9 cellular contexts compared by ENCODE assay signal in the genomic region with DNA sequence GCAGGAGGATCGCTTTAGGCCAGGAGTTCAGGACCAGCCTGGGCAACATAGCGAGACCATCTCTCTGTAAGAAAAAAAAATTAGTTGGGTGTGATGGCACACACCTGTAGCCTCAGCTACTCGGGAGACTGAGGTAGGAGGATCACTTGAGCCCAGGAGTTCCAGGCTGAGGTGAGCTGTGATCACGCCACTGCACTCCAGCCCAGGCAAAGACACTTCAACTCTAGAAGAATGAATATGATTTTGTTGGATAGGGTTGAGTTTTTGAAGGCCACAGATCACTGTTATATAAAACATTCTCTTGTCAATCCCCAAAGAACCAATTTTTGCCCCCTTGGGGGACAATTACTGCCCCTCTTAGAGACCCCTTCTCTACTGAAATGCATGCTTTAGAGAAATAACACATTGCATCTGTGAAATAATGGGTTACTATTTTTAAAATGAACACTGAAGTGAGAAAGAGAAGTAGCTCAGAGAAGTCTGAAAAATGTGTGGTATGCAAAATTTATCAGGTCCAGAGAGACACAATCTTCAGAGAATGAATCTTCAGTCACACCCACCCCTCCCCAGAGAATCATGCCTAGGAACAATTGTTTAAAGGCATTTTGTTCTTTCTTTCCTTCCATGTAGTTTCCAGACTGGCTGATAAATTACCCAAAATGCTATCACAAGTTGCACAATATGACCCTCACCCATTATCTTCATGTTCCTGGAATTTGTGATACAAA. TPM values are rescaled to one million over a fixed set of nuclear protein-coding genes. Genes with fewer than 3 reads are reported as not detected.
DNase-seq lines count a peak whose midpoint lies in the region; ATAC-seq and TF ChIP-seq lines count a peak whose summit lies in the region.
"Had no signal": no experiment of that assay in that cellular context is flagged by ENCODE, and none has a peak within 500 bp of the region (broad histone marks: within the 10 kb centered on the region; RNA-seq: fewer than 3 reads in every experiment).

No MANE protein-coding gene starts in this region.

- CTCF ChIA-PET in OCI-LY7 (lab: Charles Lee; ENCODE audit: unreplicated experiment) = interaction anchor here (0.6 to 1.9 kb wide), 4 partner anchors 26 to 172 kb away, joined by 3 to 12 read pairs (median 4); no protein-coding TSS in a partner anchor
- CTCF ChIA-PET in activated CD4-positive, alpha-beta memory T cell treated with anti-CD3 and anti-CD28 coated beads for 36 hours (lab: Charles Lee) = interaction anchor here (0.9 to 2.7 kb wide), 4 partner anchors 19 to 144 kb away, joined by 3 to 14 read pairs (median 4); no protein-coding TSS in a partner anchor

- H3K36me3 Mint-ChIP-seq in activated CD4-positive, alpha-beta memory T cell treated with anti-CD3 and anti-CD28 coated beads for 36 hours = no peaks in the 10 kb centered on the region

- no peak overlapping the region for H3K27ac Mint-ChIP-seq in activated CD4-positive, alpha-beta memory T cell treated with anti-CD3 and anti-CD28 coated beads for 36 hours

- peak overlapping the region; percentile 66 for H3K4me2 ChIP-seq in OCI-LY7 (ENCODE audit: low read length)

- TF ChIP-seq CTCF in OCI-LY7 (conservative IDR thresholded peaks at IDR 0.05; ENCODE audit: low read length) (no peak), foreskin fibroblast (IDR thresholded peaks at IDR 0.05; ENCODE audit: low read depth, low read length) (no peak)

- peak overlapping the region; percentile 56; the same call in 1 of the 2 replicates for H2AFZ ChIP-seq in OCI-LY7 (ENCODE audit: low read length)

- peak; percentile 38 for DNase-seq in CD1c-positive myeloid dendritic cell (ENCODE audit: extremely low spot score)
- peak; percentile 89 for DNase-seq in OCI-LY7 (ENCODE audit: low spot score)
- DNase-seq in SHP77 (lab: John Stamatoyannopoulos, UW) = no peak
- DNase-seq in activated CD4-positive, alpha-beta T cell treated with anti-CD3 and anti-CD28 coated beads, Interleukin-2, amount 50 U/mL, for 1 hour = no peak
- DNase-seq in activated CD4-positive, alpha-beta memory T cell treated with anti-CD3 and anti-CD28 coated beads for 36 hours = no peak
- no peak for DNase-seq in foreskin fibroblast
- DNase-seq: NCI-H2171 had no signal

- no TSS peak for BruUV-seq in OCI-LY7 (replicated peaks; lab: Mats Ljungman, UMichigan)

- no peaks in the 10 kb centered on the region for H3K79me2 ChIP-seq in OCI-LY7 (ENCODE audit: insufficient read depth, low read depth, low read length)

- peak overlapping the region; percentile 96 for H3K27ac ChIP-seq in OCI-LY7 (ENCODE audit: low read depth, low read length, poor library complexity, severe bottlenecking)

- no peaks in the 10 kb centered on the region for H3K27me3 Mint-ChIP-seq in activated CD4-positive, alpha-beta memory T cell treated with anti-CD3 and anti-CD28 coated beads for 36 hours

- H3K9me2 ChIP-seq in OCI-LY7 (ENCODE audit: insufficient read depth, low read length) = no peaks in the 10 kb centered on the region

- H3K4me1 Mint-ChIP-seq in activated CD4-positive, alpha-beta memory T cell treated with anti-CD3 and anti-CD28 coated beads for 36 hours (ENCODE audit: low read depth) = peaks cover 6% of the 10 kb centered on the region

- ATAC-seq in GM19372 (IDR thresholded peaks at IDR 0.05; ENCODE audit: low read depth, unreplicated experiment) (peak; percentile 78), HG02973 (IDR thresholded peaks at IDR 0.05; ENCODE audit: unreplicated experiment) (peak; percentile 88)

- H3K36me3 ChIP-seq in OCI-LY7 (ENCODE audit: insufficient read depth, low read length) = peaks cover 15% of the 10 kb centered on the region

- peak overlapping the region; percentile 45 for H3K4me3 ChIP-seq in OCI-LY7 (ENCODE audit: low read depth, low read length, poor library complexity, severe bottlenecking)
- H3K4me3 ChIP-seq in foreskin fibroblast (ENCODE audit: low read depth in 1 of 2, low read length in 2 of 2) = no peak overlapping the region

- H4K20me1 ChIP-seq in OCI-LY7 (ENCODE audit: insufficient read depth, low read length) = no peaks in the 10 kb centered on the region

- intact Hi-C loops in OCI-LY7 (cut with micrococcal nuclease; ENCODE audit: unreplicated experiment) = loop anchor here (1.0 to 2.0 kb wide), 2 partner anchors 14 to 39 kb away; no protein-coding TSS in a partner anchor
- intact Hi-C loops in activated CD4-positive, alpha-beta memory T cell treated with anti-CD3 and anti-CD28 coated beads for 36 hours (cut with micrococcal nuclease) = no loop called here

- H3K9me3 Mint-ChIP-seq in activated CD4-positive, alpha-beta memory T cell treated with anti-CD3 and anti-CD28 coated beads for 36 hours = peaks cover 5% of the 10 kb centered on the region

- H3K9me3 ChIP-seq in OCI-LY7 (ENCODE audit: low read length) = peaks cover 24% of the 10 kb centered on the region

- peaks cover 90% of the 10 kb centered on the region for H3K4me1 ChIP-seq in OCI-LY7 (ENCODE audit: insufficient read depth, low read length, poor library complexity, severe bottlenecking)

- no peak overlapping the region for H3K4me3 Mint-ChIP-seq in activated CD4-positive, alpha-beta memory T cell treated with anti-CD3 and anti-CD28 coated beads for 36 hours

- POLR2A ChIA-PET in OCI-LY7 (lab: Charles Lee) = interaction anchor here (0.7 to 2.9 kb wide), 23 partner anchors 13 to 1148 kb away, joined by 3 to 14 read pairs (median 5); partner anchors contain the start of gene SH3BP5
- POLR2A ChIA-PET in activated CD4-positive, alpha-beta memory T cell treated with anti-CD3 and anti-CD28 coated beads for 36 hours (lab: Charles Lee) = interaction anchor here (0.7 kb wide), 1 partner anchor 104 kb away, joined by 3 read pairs; no protein-coding TSS in a partner anchor

RNA-seq across cellular contexts. Expression of gene METTL6, which starts 42.7 kb away (rescaled TPM):
- total RNA-seq in OCI-LY7 (2014; rRNA removed; shearing (Covaris generic)) = 12.7 and 24.3 TPM in 2 replicates
- total RNA-seq in OCI-LY7 (2022) = 23.5 and 28.4 TPM in 2 replicates
- 10 to 100 TPM; 17.3 to 17.8 TPM for total RNA-seq in activated CD4-positive, alpha-beta memory T cell treated with anti-CD3 and anti-CD28 coated beads for 36 hours

RNA-seq across cellular contexts. Expression of gene EAF1, which starts 42.7 kb away (rescaled TPM):
- total RNA-seq in OCI-LY7 (2014; rRNA removed; shearing (Covaris generic)) = 18.0 and 23.8 TPM in 2 replicates
- total RNA-seq in OCI-LY7 (2022) = 21.6 and 24.1 TPM in 2 replicates
- total RNA-seq in activated CD4-positive, alpha-beta memory T cell treated with anti-CD3 and anti-CD28 coated beads for 36 hours = 10 to 100 TPM; 23.4 to 23.6 TPM

RNA-seq across cellular contexts. Expression of gene SH3BP5, which starts 52.3 kb away (rescaled TPM):
- total RNA-seq in OCI-LY7 (2014; rRNA removed; shearing (Covaris generic)) = 15.1 and 15.7 TPM in 2 replicates
- total RNA-seq in OCI-LY7 (2022) = 24.8 and 31.3 TPM in 2 replicates
- total RNA-seq in activated CD4-positive, alpha-beta memory T cell treated with anti-CD3 and anti-CD28 coated beads for 36 hours = 10 to 100 TPM; 33.6 to 37.5 TPM

Comparison
In these comparisons a context has a peak if more than half of its experiments do, and no peak if none do; other contexts are left out.
1. DNase-seq: peak in CD1c-positive myeloid dendritic cell (single experiment) and OCI-LY7 (single experiment); none in SHP77 (0 of 2), activated CD4-positive, alpha-beta T cell treated with anti-CD3 and anti-CD28 coated beads, Interleukin-2, amount 50 U/mL, for 1 hour (single experiment), activated CD4-positive, alpha-beta memory T cell treated with anti-CD3 and anti-CD28 coated beads for 36 hours (single experiment) and foreskin fibroblast (0 of 2).